Comparison of ENCODE assay signal across 13 cellular contexts in genomic region chr2:106089611-106090010, GRCh38.
"Had no signal": no experiment of that assay in that cellular context is flagged by ENCODE, and none has a peak within 500 bp of the region (broad histone marks: within the 10 kb centered on the region; RNA-seq: fewer than 3 reads in every experiment).

No MANE protein-coding gene starts in this region.

- FAIRE-seq: islet of Langerhans had no signal

- H3K27ac Mint-ChIP-seq: activated CD4-positive, alpha-beta T cell treated with anti-CD3 and anti-CD28 coated beads, Interleukin-2, amount 10 ng/mL, durations not matched to agents 24 days and 14 days; stimulated activated naive B cell treated with anti-CD40 and anti-IgM and Interleukin-4, amounts not matched to agents 10 μg/mL and 1 μg/mL and 100 μg/mL, for 72 hours had no signal

- H3K4me3 Mint-ChIP-seq: activated CD4-positive, alpha-beta T cell treated with anti-CD3 and anti-CD28 coated beads, Interleukin-2, amount 10 ng/mL, durations not matched to agents 24 days and 14 days; stimulated activated naive B cell treated with anti-CD40 and anti-IgM and Interleukin-4, amounts not matched to agents 10 μg/mL and 1 μg/mL and 100 μg/mL, for 72 hours had no signal

- H3K27ac ChIP-seq: adrenal gland, parathyroid adenoma, tibial nerve, uterus, VCaP had no signal

- H3K27me3 Mint-ChIP-seq: activated CD4-positive, alpha-beta T cell treated with anti-CD3 and anti-CD28 coated beads, Interleukin-2, amount 10 ng/mL, durations not matched to agents 24 days and 14 days; stimulated activated naive B cell treated with anti-CD40 and anti-IgM and Interleukin-4, amounts not matched to agents 10 μg/mL and 1 μg/mL and 100 μg/mL, for 72 hours had no signal

- H3K9me3 Mint-ChIP-seq: activated CD4-positive, alpha-beta T cell treated with anti-CD3 and anti-CD28 coated beads, Interleukin-2, amount 10 ng/mL, durations not matched to agents 24 days and 14 days had no signal

- DNase-seq: activated CD4-positive, alpha-beta T cell treated with anti-CD3 and anti-CD28 coated beads, Interleukin-2, amount 10 ng/mL, durations not matched to agents 24 days and 14 days; activated effector memory CD4-positive, alpha-beta T cell treated with anti-CD3 and anti-CD28 coated beads, Interleukin-2, amount 50 U/mL, for 16 hours; adrenal gland; erythroblast; mammary epithelial cell; SK-N-SH; stimulated activated naive B cell treated with anti-CD40 and anti-IgM and Interleukin-4, amounts not matched to agents 10 μg/mL and 1 μg/mL and 100 μg/mL, for 72 hours; T-helper 1 cell; uterus had no signal

- H3K27me3 ChIP-seq: adrenal gland, tibial nerve, uterus had no signal

- H3K36me3 ChIP-seq: adrenal gland, uterus had no signal

- H3K9me3 ChIP-seq: adrenal gland, SK-N-SH, tibial nerve, uterus had no signal

- H3K4me1 ChIP-seq: adrenal gland, parathyroid adenoma, tibial nerve, uterus had no signal

- ATAC-seq: stimulated activated naive B cell treated with anti-CD40 and anti-IgM and Interleukin-4, amounts not matched to agents 10 μg/mL and 1 μg/mL and 100 μg/mL, for 72 hours had no signal

- H3K4me3 ChIP-seq: adrenal gland, tibial nerve, uterus had no signal
